Comparison of ENCODE assay signal across 8 cellular contexts in the genomic region with DNA sequence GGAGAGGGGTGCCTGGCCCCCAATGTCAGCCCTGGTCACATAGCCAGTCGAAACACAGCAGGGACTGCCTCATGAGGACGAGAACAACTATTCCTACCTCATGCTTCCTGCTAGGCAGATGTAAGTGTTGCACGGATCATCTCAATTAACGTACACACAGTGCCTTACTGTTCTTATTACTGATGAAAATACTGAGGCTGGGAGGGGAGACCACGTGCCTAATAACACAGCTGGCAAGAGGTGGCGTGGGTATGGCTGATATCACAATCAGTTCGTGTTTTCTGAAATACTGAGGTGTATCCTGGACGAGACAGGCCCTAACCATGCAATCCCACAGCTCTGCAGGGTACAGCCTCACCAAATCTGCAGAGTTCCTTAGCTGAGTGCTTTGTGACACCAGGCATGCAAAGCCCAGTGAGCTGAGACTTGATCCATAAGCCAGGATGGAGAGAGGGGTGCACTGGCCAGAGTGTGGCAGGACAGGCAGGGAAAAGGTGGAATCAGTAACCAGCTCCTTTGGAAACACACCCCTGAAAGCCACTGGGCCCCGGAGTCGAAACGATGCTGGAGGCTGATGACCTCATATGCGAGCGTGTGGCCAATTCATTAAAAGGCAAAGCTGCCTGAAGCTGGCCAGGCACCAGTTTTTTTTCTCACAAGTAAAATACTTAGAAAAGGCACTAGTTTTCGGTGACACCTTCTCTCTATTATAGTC.
DNase-seq lines count a peak whose midpoint lies in the region; ATAC-seq, FAIRE-seq and TF ChIP-seq lines count a peak whose summit lies in the region.

No MANE protein-coding gene starts in this region.

- SMC1A ChIA-PET in GM12878 (lab: Charles Lee; ENCODE audit: uncharacterized antibody, unreplicated experiment) = interaction anchor here (0.5 to 1.7 kb wide), 4 partner anchors 11 to 69 kb away, joined by 3 to 5 read pairs (median 4); no protein-coding TSS in a partner anchor

- H3K27ac Mint-ChIP-seq in stimulated activated effector memory CD8-positive, alpha-beta T cell treated with anti-CD3 and anti-CD28 coated beads, Interleukin-12 subunit alpha, Interleukin-12 subunit beta, amount 100 ng/mL, for 72 hours = peak overlapping the region; percentile 60
- no peak overlapping the region for H3K27ac Mint-ChIP-seq in activated naive CD8-positive, alpha-beta T cell treated with anti-CD3 and anti-CD28 coated beads for 36 hours
- H3K27ac Mint-ChIP-seq in activated CD4-positive, alpha-beta T cell treated with anti-CD3 and anti-CD28 coated beads for 36 hours = no peak overlapping the region

- H3K4me1 Mint-ChIP-seq in stimulated activated effector memory CD8-positive, alpha-beta T cell treated with anti-CD3 and anti-CD28 coated beads, Interleukin-12 subunit alpha, Interleukin-12 subunit beta, amount 100 ng/mL, for 72 hours = peaks cover 40% of the 10 kb centered on the region
- H3K4me1 Mint-ChIP-seq in activated naive CD8-positive, alpha-beta T cell treated with anti-CD3 and anti-CD28 coated beads for 36 hours = no peaks in the 10 kb centered on the region
- no peaks in the 10 kb centered on the region for H3K4me1 Mint-ChIP-seq in activated CD4-positive, alpha-beta T cell treated with anti-CD3 and anti-CD28 coated beads for 36 hours

- CTCF ChIA-PET in GM12878 (lab: Yijun Ruan, JAX) = interaction anchor here (1.5 to 1.8 kb wide), 2 partner anchors 13 to 135 kb away, joined by 4 to 5 read pairs; no protein-coding TSS in a partner anchor
- CTCF ChIA-PET in activated CD4-positive, alpha-beta T cell treated with anti-CD3 and anti-CD28 coated beads for 36 hours (lab: Charles Lee) = no interaction called here

- WGBS in GM12878 (ENCODE audit: insufficient coverage, insufficient replicate concordance, low lambda C conversion rate, missing lambda C conversion rate) = 92% methylated on average over 14 of the region's 14 CpGs

- intact Hi-C loops in GM12878 (cut with micrococcal nuclease; ENCODE audit: unreplicated experiment) = no loop called here
- intact Hi-C loops in activated CD4-positive, alpha-beta T cell treated with anti-CD3 and anti-CD28 coated beads for 36 hours (cut with DNase I, micrococcal nuclease) = no loop called here

- TF ChIP-seq EP300 in GM12878 (IDR thresholded peaks at IDR 0.05; ENCODE audit: borderline replicate concordance in 1 of 2, control insufficient read depth in 1 of 2, low read depth in 2 of 2, low read length in 2 of 2) = no peak

- H3K4me1 ChIP-seq in GM12878 (ENCODE audit: control insufficient read depth, insufficient read depth, low read length) (no peaks in the 10 kb centered on the region), right atrium auricular region (peaks cover 0 to 77% of the 10 kb centered on the region in 2 donors)

- TF ChIP-seq CTCF in GM12878 (IDR thresholded peaks at IDR 0.05 in 2 of 3, conservative IDR thresholded peaks at IDR 0.05 in 1 of 3; ENCODE audit: control insufficient read depth in 2 of 3, extremely low read depth in 1 of 3, insufficient read depth in 1 of 3, low read depth in 3 of 3, low read length in 3 of 3) (no peak), right atrium auricular region (IDR thresholded peaks at IDR 0.05) (no peak)

- H3K9me3 ChIP-seq in GM12878 (replicated peaks; ENCODE audit: control insufficient read depth, insufficient read depth, low read length) (no peaks in the 10 kb centered on the region), right atrium auricular region (no peaks in the 10 kb centered on the region)

- TF ChIP-seq RAD21 in GM12878 (IDR thresholded peaks at IDR 0.05; ENCODE audit: insufficient read depth, low read depth, low read length) = no peak

- H3K36me3 ChIP-seq in GM12878 (ENCODE audit: control insufficient read depth in 2 of 2, insufficient read depth in 2 of 2, low read length in 1 of 2) = peaks cover 18 to 19% of the 10 kb centered on the region in 2 experiments; a peak in 3 of 4 replicates
- peaks cover 5% of the 10 kb centered on the region for H3K36me3 ChIP-seq in right atrium auricular region

- no peaks in the 10 kb centered on the region for H3K27me3 Mint-ChIP-seq in activated naive CD8-positive, alpha-beta T cell treated with anti-CD3 and anti-CD28 coated beads for 36 hours
- H3K27me3 Mint-ChIP-seq in activated CD4-positive, alpha-beta T cell treated with anti-CD3 and anti-CD28 coated beads for 36 hours = no peaks in the 10 kb centered on the region

- no peak for ATAC-seq in GM12878
- ATAC-seq in stimulated activated effector memory CD8-positive, alpha-beta T cell treated with anti-CD3 and anti-CD28 coated beads, Interleukin-12 subunit alpha, Interleukin-12 subunit beta, amount 100 ng/mL, for 72 hours = no peak
- no peak for ATAC-seq in activated CD4-positive, alpha-beta T cell treated with anti-CD3 and anti-CD28 coated beads for 36 hours

- H4K20me1 ChIP-seq in GM12878 (ENCODE audit: control insufficient read depth, insufficient read depth) = no peaks in the 10 kb centered on the region

- H2AFZ ChIP-seq in GM12878 (ENCODE audit: control insufficient read depth, low read depth, low read length) = no peak overlapping the region

- no peaks in the 10 kb centered on the region for H3K9me3 Mint-ChIP-seq in stimulated activated effector memory CD8-positive, alpha-beta T cell treated with anti-CD3 and anti-CD28 coated beads, Interleukin-12 subunit alpha, Interleukin-12 subunit beta, amount 100 ng/mL, for 72 hours
- H3K9me3 Mint-ChIP-seq in activated naive CD8-positive, alpha-beta T cell treated with anti-CD3 and anti-CD28 coated beads for 36 hours = no peaks in the 10 kb centered on the region
- H3K9me3 Mint-ChIP-seq in activated CD4-positive, alpha-beta T cell treated with anti-CD3 and anti-CD28 coated beads for 36 hours (ENCODE audit: low read depth) = no peaks in the 10 kb centered on the region

- TF ChIP-seq POLR2A in GM12878 (IDR thresholded peaks at IDR 0.05; ENCODE audit: low read depth, low read length) = no peak

- DNase-seq in HCEC 1CT = peak; percentile 58
- DNase-seq in GM12878 (ENCODE audit: low read depth, low spot score) = no peak
- peak; percentile 78 for DNase-seq in right atrium auricular region (ENCODE audit: low spot score)
- no peak for DNase-seq in stimulated activated effector memory CD8-positive, alpha-beta T cell treated with anti-CD3 and anti-CD28 coated beads, Interleukin-12 subunit alpha, Interleukin-12 subunit beta, amount 100 ng/mL, for 72 hours (ENCODE audit: low spot score in 2 of 2)
- DNase-seq in activated naive CD8-positive, alpha-beta T cell treated with anti-CD3 and anti-CD28 coated beads for 36 hours = no peak
- DNase-seq in T-helper 2 cell = no peak
- DNase-seq in activated CD4-positive, alpha-beta T cell treated with anti-CD3 and anti-CD28 coated beads for 36 hours = no peak
- no peak for DNase-seq in activated CD4-positive, CD25-positive, alpha-beta regulatory T cell treated with anti-CD3 and anti-CD28 coated beads, Interleukin-2, amount 50 U/mL, for 72 hours

- FAIRE-seq in GM12878 (lab: Jason Lieb, UNC) = no peak

- RAD21 ChIA-PET in GM12878 (lab: Charles Lee; ENCODE audit: unreplicated experiment) = interaction anchor here (1.0 to 1.5 kb wide), 2 partner anchors 16 to 121 kb away, joined by 3 read pairs; no protein-coding TSS in a partner anchor

- peaks cover 98% of the 10 kb centered on the region for H3K36me3 Mint-ChIP-seq in stimulated activated effector memory CD8-positive, alpha-beta T cell treated with anti-CD3 and anti-CD28 coated beads, Interleukin-12 subunit alpha, Interleukin-12 subunit beta, amount 100 ng/mL, for 72 hours
- peaks cover 3% of the 10 kb centered on the region for H3K36me3 Mint-ChIP-seq in activated naive CD8-positive, alpha-beta T cell treated with anti-CD3 and anti-CD28 coated beads for 36 hours
- peaks cover 24% of the 10 kb centered on the region for H3K36me3 Mint-ChIP-seq in activated CD4-positive, alpha-beta T cell treated with anti-CD3 and anti-CD28 coated beads for 36 hours (ENCODE audit: low read depth)

- no peak overlapping the region for H3K9ac ChIP-seq in GM12878 (ENCODE audit: control insufficient read depth, insufficient read depth, low read length)

- no peak overlapping the region for H3K4me3 Mint-ChIP-seq in stimulated activated effector memory CD8-positive, alpha-beta T cell treated with anti-CD3 and anti-CD28 coated beads, Interleukin-12 subunit alpha, Interleukin-12 subunit beta, amount 100 ng/mL, for 72 hours
- no peak overlapping the region for H3K4me3 Mint-ChIP-seq in activated naive CD8-positive, alpha-beta T cell treated with anti-CD3 and anti-CD28 coated beads for 36 hours
- H3K4me3 Mint-ChIP-seq in activated CD4-positive, alpha-beta T cell treated with anti-CD3 and anti-CD28 coated beads for 36 hours = no peak overlapping the region

- no peak overlapping the region for H3K4me2 ChIP-seq in GM12878 (ENCODE audit: control insufficient read depth, insufficient read depth)

- no peaks in the 10 kb centered on the region for H3K27me3 ChIP-seq in GM12878 (replicated peaks in 1 of 2; ENCODE audit: control insufficient read depth in 2 of 2, insufficient read depth in 2 of 2, low read length in 1 of 2)
- no peaks in the 10 kb centered on the region for H3K27me3 ChIP-seq in right atrium auricular region

- no peak overlapping the region for H3K4me3 ChIP-seq in GM12878
- H3K4me3 ChIP-seq in right atrium auricular region = no peak overlapping the region

- no peaks in the 10 kb centered on the region for H3K79me2 ChIP-seq in GM12878 (ENCODE audit: control insufficient read depth, insufficient read depth, low read length)

- in situ Hi-C loops in GM12878 (cut with MboI) = no loop called here

- POLR2A ChIA-PET in GM12878 (lab: Charles Lee) = interaction anchor here (0.6 kb wide), 1 partner anchor 117 kb away, joined by 6 read pairs; no protein-coding TSS in a partner anchor
- POLR2A ChIA-PET in activated CD4-positive, alpha-beta T cell treated with anti-CD3 and anti-CD28 coated beads for 36 hours (lab: Charles Lee) = interaction anchor here (0.6 kb wide), 1 partner anchor 10 kb away, joined by 4 read pairs; no protein-coding TSS in a partner anchor

- no TSS peak for BruUV-seq in GM12878 (replicated peaks; lab: Mats Ljungman, UMichigan)

- H3K27ac ChIP-seq in GM12878 (ENCODE audit: control insufficient read depth, insufficient read depth) (no peak overlapping the region), right atrium auricular region (peak overlapping the region; percentile 85 to 93)

TF ChIP-seq in GM12878, 131 proteins besides CTCF, POLR2A, EP300 and RAD21 (continues in another document):
- TF ChIP-seq POLR2AphosphoS5 (IDR thresholded peaks at IDR 0.05; ENCODE audit: low read length) (peak; percentile 8; the same call in 1 of the 2 replicates), HSF1 (IDR thresholded peaks at IDR 0.05; ENCODE audit: low read depth, low read length) (no peak)

Comparison
In these comparisons a context has a peak if more than half of its experiments do, and no peak if none do; other contexts are left out.
1. DNase-seq: peak in HCEC 1CT (single experiment) and right atrium auricular region (single experiment); none in GM12878 (single experiment), stimulated activated effector memory CD8-positive, alpha-beta T cell treated with anti-CD3 and anti-CD28 coated beads, Interleukin-12 subunit alpha, Interleukin-12 subunit beta, amount 100 ng/mL, for 72 hours (0 of 2), activated naive CD8-positive, alpha-beta T cell treated with anti-CD3 and anti-CD28 coated beads for 36 hours (single experiment), T-helper 2 cell (0 of 5), activated CD4-positive, alpha-beta T cell treated with anti-CD3 and anti-CD28 coated beads for 36 hours (single experiment) and activated CD4-positive, CD25-positive, alpha-beta regulatory T cell treated with anti-CD3 and anti-CD28 coated beads, Interleukin-2, amount 50 U/mL, for 72 hours (single experiment).